8 cellular contexts compared by ENCODE assay signal in genomic region chr19:19490247-19490968, GRCh38. TPM values are rescaled to one million over a fixed set of nuclear protein-coding genes. Genes with fewer than 3 reads are reported as not detected.
A peak's percentile ranks its signal among the peaks of the same experiment; 100 is the strongest.
DNase-seq lines count a peak whose midpoint lies in the region; ATAC-seq and TF ChIP-seq lines count a peak whose summit lies in the region.

No MANE protein-coding gene starts in this region.

- ATAC-seq in GM21576 (IDR thresholded peaks at IDR 0.05; ENCODE audit: unreplicated experiment), result no peak

- peak; percentile 81 for TF ChIP-seq CTCF in epithelial cell of proximal tubule (conservative IDR thresholded peaks at IDR 0.05; ENCODE audit: low read depth, low read length)

- H3K9ac ChIP-seq in mucosa of rectum (ENCODE audit: low read depth in 1 of 2, low read length in 2 of 2), result peak overlapping the region; percentile 14 to 38

- H3K4me1 ChIP-seq in mucosa of rectum (ENCODE audit: control insufficient read depth in 2 of 2, insufficient read depth in 2 of 2, low read length in 2 of 2), result peaks cover 31 to 34% of the 10 kb centered on the region in 2 donors

- H3K27ac ChIP-seq in mucosa of rectum (ENCODE audit: low read depth in 2 of 2, low read length in 2 of 2), result peak overlapping the region; percentile 32 to 83

- H3K9me3 ChIP-seq in mucosa of rectum (ENCODE audit: control insufficient read depth in 2 of 2, low read length in 2 of 2), result no peaks in the 10 kb centered on the region

- H3K36me3 ChIP-seq in mucosa of rectum (ENCODE audit: control insufficient read depth in 2 of 2, insufficient read depth in 2 of 2, low read length in 2 of 2), result peaks cover 26 to 45% of the 10 kb centered on the region in 2 donors

- H3K4me3 ChIP-seq in epithelial cell of proximal tubule (ENCODE audit: low read depth, low read length) (peak overlapping the region; percentile 25), mucosa of rectum (ENCODE audit: low read length in 2 of 2) (peak overlapping the region; percentile 10 to 63)

- DNase-seq in DMS 273 (lab: John Stamatoyannopoulos, UW; ENCODE audit: unreplicated experiment), result peak; percentile 88
- peak; percentile 98 for DNase-seq in HuH-7 (ENCODE audit: low spot score)
- peak; percentile 99 for DNase-seq in OCI-M1 (lab: John Stamatoyannopoulos, UW)
- DNase-seq in activated T-cell treated with anti-CD3 and anti-CD28 coated beads for 48 hours (ENCODE audit: low read depth), result peak; percentile 71
- DNase-seq in epithelial cell of proximal tubule (ENCODE audit: low read depth), result peak; percentile 59
- DNase-seq in stimulated activated CD8-positive, alpha-beta memory T cell treated with anti-CD3 and anti-CD28 coated beads, Interleukin-4, amount 100 ng/mL, for 24 hours (ENCODE audit: low read depth), result peak; percentile 60

- no peaks in the 10 kb centered on the region for H3K27me3 ChIP-seq in mucosa of rectum (ENCODE audit: control insufficient read depth in 2 of 2, insufficient read depth in 2 of 2, low read length in 2 of 2)

RNA-seq across cellular contexts. Expression of gene TSSK6, which starts 24.9 kb away (rescaled TPM):
- 0.58 and 1.7 TPM in 2 replicates for total RNA-seq in epithelial cell of proximal tubule

RNA-seq across cellular contexts. Expression of gene NDUFA13, which starts 25.6 kb away (rescaled TPM):
- total RNA-seq in epithelial cell of proximal tubule, result 166 and 181 TPM in 2 replicates

RNA-seq across cellular contexts. Expression of gene YJEFN3, which starts 38.3 kb away (rescaled TPM):
- 0.51 and 0.58 TPM in 2 replicates for total RNA-seq in epithelial cell of proximal tubule

RNA-seq across cellular contexts. Expression of gene CILP2, which starts 47.7 kb away (rescaled TPM):
- 0.06 TPM in 1 of 2 replicates, not detected in the other for total RNA-seq in epithelial cell of proximal tubule
